ENCODE assay signal across 9 cellular contexts in genomic region chr6:156634971-156635371, GRCh38.
DNase-seq lines count a peak whose midpoint lies in the region; ATAC-seq, FAIRE-seq and TF ChIP-seq lines count a peak whose summit lies in the region.
"Had no signal": no experiment of that assay in that cellular context is flagged by ENCODE, and none has a peak within 500 bp of the region (broad histone marks: within the 10 kb centered on the region; RNA-seq: fewer than 3 reads in every experiment).

No MANE protein-coding gene starts in this region.

- H3K27ac ChIP-seq in PC-9 (no peak overlapping the region), skeletal muscle tissue (ENCODE audit: low read depth, low read length) (no peak overlapping the region)

- H3K9me2 ChIP-seq in PC-9 (ENCODE audit: insufficient read depth): no peaks in the 10 kb centered on the region

- POLR2A ChIA-PET in PC-9 (lab: Charles Lee; ENCODE audit: unreplicated experiment): no interaction called here

- H3K36me3 ChIP-seq in GM06990 (ENCODE audit: control insufficient read depth, insufficient read depth, low read length) (no peaks in the 10 kb centered on the region), PC-9 (ENCODE audit: low read depth) (no peaks in the 10 kb centered on the region), skeletal muscle tissue (ENCODE audit: control insufficient read depth in 3 of 3, insufficient read depth in 3 of 3, low read length in 3 of 3) (no peaks in the 10 kb centered on the region)
- H3K36me3 ChIP-seq: HAP-1 had no signal

- H3K4me3 ChIP-seq in GM06990 (replicated peaks; ENCODE audit: low read depth, low read length) (no peak overlapping the region), PC-9 (no peak overlapping the region), skeletal muscle tissue (ENCODE audit: low read length in 3 of 3) (peak overlapping the region; percentile 30 to 53 (median 44))
- H3K4me3 ChIP-seq: HAP-1 had no signal

- no peak for ATAC-seq in HG02623 (IDR thresholded peaks at IDR 0.05; ENCODE audit: unreplicated experiment)

- H3K36me3 Mint-ChIP-seq in glutamatergic neuron (ENCODE audit: unreplicated experiment): no peaks in the 10 kb centered on the region

- peak overlapping the region; percentile 1 for H3K27ac Mint-ChIP-seq in glutamatergic neuron (ENCODE audit: unreplicated experiment)

- no peaks in the 10 kb centered on the region for H3K27me3 ChIP-seq in GM06990 (replicated peaks; ENCODE audit: control insufficient read depth, insufficient read depth, low read length)
- no peaks in the 10 kb centered on the region for H3K27me3 ChIP-seq in PC-9 (ENCODE audit: insufficient read depth, low read depth)
- no peaks in the 10 kb centered on the region for H3K27me3 ChIP-seq in skeletal muscle tissue (ENCODE audit: control insufficient read depth in 3 of 3, insufficient read depth in 3 of 3, low read length in 3 of 3)

- intact Hi-C loops in PC-9 (cut with micrococcal nuclease; ENCODE audit: unreplicated experiment): no loop called here

- BruUV-seq in PC-9 (replicated peaks; lab: Mats Ljungman, UMichigan): no TSS peak

- H2AFZ ChIP-seq in PC-9: no peak overlapping the region

- no peak for FAIRE-seq in frontal cortex (lab: Jason Lieb, UNC)

- DNase-seq in GM06990 (ENCODE audit: extremely low read depth, insufficient read length) (peak; percentile 47), PC-9 (no peak), glutamatergic neuron (no peak), NCI-H2081 treated with DMSO at 0.1 percent for 48 hours (lab: John Stamatoyannopoulos, UW) (no peak), iPS-NIHi7 (ENCODE audit: extremely low spot score) (no peak), frontal cortex (ENCODE audit: low spot score in 2 of 2) (no peak)

- no peaks in the 10 kb centered on the region for H3F3A ChIP-seq in PC-9 (ENCODE audit: insufficient read depth, low read depth)

- CTCF ChIA-PET in PC-9 (lab: Charles Lee): no interaction called here

- H3K4me1 ChIP-seq in PC-9 (replicated peaks; ENCODE audit: insufficient read depth) (no peaks in the 10 kb centered on the region), skeletal muscle tissue (ENCODE audit: control insufficient read depth in 3 of 3, insufficient read depth in 3 of 3, low read length in 3 of 3) (peaks cover 0 to 9% (median 3%) of the 10 kb centered on the region in 3 donors)
- H3K4me1 ChIP-seq: HAP-1 had no signal

- no peaks in the 10 kb centered on the region for H3K79me2 ChIP-seq in PC-9 (ENCODE audit: low read depth)

- H3K9me3 ChIP-seq in PC-9 (ENCODE audit: insufficient read depth, low read depth) (no peaks in the 10 kb centered on the region), skeletal muscle tissue (ENCODE audit: control insufficient read depth in 3 of 3, low read length in 3 of 3) (no peaks in the 10 kb centered on the region)
- H3K9me3 ChIP-seq: HAP-1 had no signal

- H4K20me1 ChIP-seq in PC-9 (ENCODE audit: insufficient read depth): no peaks in the 10 kb centered on the region

- peaks cover 17% of the 10 kb centered on the region for H3K4me1 Mint-ChIP-seq in glutamatergic neuron (ENCODE audit: low read depth, unreplicated experiment)

- peak overlapping the region in 1 of 3 donors; percentile 17 for H3K9ac ChIP-seq in skeletal muscle tissue (ENCODE audit: low read depth in 1 of 3, low read length in 3 of 3)

- peaks cover 2% of the 10 kb centered on the region for H3K27me3 Mint-ChIP-seq in glutamatergic neuron (ENCODE audit: unreplicated experiment)

- TF ChIP-seq CTCF in GM06990 (IDR thresholded peaks at IDR 0.05; ENCODE audit: insufficient read depth, low read length, poor library complexity, severe bottlenecking): no peak
- no peak for TF ChIP-seq CTCF in PC-9 (conservative IDR thresholded peaks at IDR 0.05)
- TF ChIP-seq CTCF in glutamatergic neuron (IDR thresholded peaks at IDR 0.05; ENCODE audit: partially characterized antibody, unreplicated experiment): no peak

- H3K4me2 ChIP-seq in PC-9: peak overlapping the region; percentile 26

- peaks cover 5% of the 10 kb centered on the region for H3K9me3 Mint-ChIP-seq in glutamatergic neuron (ENCODE audit: unreplicated experiment)

- H3K4me3 Mint-ChIP-seq in glutamatergic neuron (ENCODE audit: unreplicated experiment): no peak overlapping the region

Comparison
In these comparisons a context has a peak if more than half of its experiments do, and no peak if none do; other contexts are left out.
1. H3K4me3 ChIP-seq: peak in skeletal muscle tissue (3 of 3); none in GM06990 (single experiment) and PC-9 (single experiment).